Comparison of ENCODE assay signal across 18 cellular contexts in the genomic region with DNA sequence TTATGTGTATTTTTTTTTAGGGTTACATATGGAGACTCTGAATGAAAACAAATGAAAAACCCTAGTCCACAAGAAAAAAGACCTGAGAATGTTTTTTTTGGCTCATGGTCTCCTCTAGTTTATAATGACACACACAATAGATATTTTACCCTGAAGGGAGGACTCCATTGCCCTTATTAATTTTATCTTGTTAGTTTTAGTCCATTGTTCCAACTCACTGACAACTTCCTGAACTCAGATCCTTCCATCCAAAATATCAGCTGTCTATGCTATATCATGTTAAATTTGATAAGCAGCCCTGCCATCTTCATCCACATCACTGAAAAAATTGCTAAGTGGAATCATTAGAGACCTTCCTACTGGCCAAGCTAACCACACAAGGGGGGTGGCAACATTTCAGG.
DNase-seq lines count a peak whose midpoint lies in the region; TF ChIP-seq lines count a peak whose summit lies in the region.
"Had no signal": no experiment of that assay in that cellular context is flagged by ENCODE, and none has a peak within 500 bp of the region (broad histone marks: within the 10 kb centered on the region; RNA-seq: fewer than 3 reads in every experiment).

No MANE protein-coding gene starts in this region.

- no peaks in the 10 kb centered on the region for H3K27me3 ChIP-seq in subcutaneous abdominal adipose tissue (ENCODE audit: control insufficient read depth in 5 of 5, insufficient read depth in 4 of 5, low read length in 5 of 5)
- H3K27me3 ChIP-seq: sigmoid colon had no signal

- DNase-seq in HT1080 (ENCODE audit: low read depth) (peak; percentile 72), brain pericyte (ENCODE audit: low read depth, low spot score) (peak; percentile 20), fibroblast of the aortic adventitia (ENCODE audit: low read depth) (peak; percentile 92), GM19240 (ENCODE audit: insufficient read length, low spot score) (no peak), NCI-H524 (lab: John Stamatoyannopoulos, UW) (no peak), pons (ENCODE audit: low spot score) (no peak)
- DNase-seq: DMS79, KG1, NCI-H1105 treated with DMSO at 0.1 percent for 48 hours, NCI-H2171, NCI-H82, RPMI8226, sigmoid colon, T-helper 1 cell had no signal

- peaks cover 14 to 29% (median 22%) of the 10 kb centered on the region in 5 donors for H3K4me1 ChIP-seq in subcutaneous abdominal adipose tissue (ENCODE audit: control insufficient read depth in 5 of 5, insufficient read depth in 5 of 5, low read length in 5 of 5)

- H3K4me3 ChIP-seq in fibroblast of the aortic adventitia (ENCODE audit: low read depth, low read length) (no peak overlapping the region), subcutaneous abdominal adipose tissue (ENCODE audit: low read depth in 1 of 5, low read length in 5 of 5) (no peak overlapping the region)
- H3K4me3 ChIP-seq: sigmoid colon had no signal

- H3K27ac ChIP-seq in subcutaneous abdominal adipose tissue (ENCODE audit: low read depth, low read length) = peak overlapping the region; percentile 71
- H3K27ac ChIP-seq: C4-2B, epithelial cell of prostate, HL-60, sigmoid colon had no signal

- H3K9me3 ChIP-seq in subcutaneous abdominal adipose tissue (ENCODE audit: control insufficient read depth in 5 of 5, low read length in 5 of 5) = no peaks in the 10 kb centered on the region
- H3K9me3 ChIP-seq: sigmoid colon had no signal

- no peak overlapping the region for H3K9ac ChIP-seq in subcutaneous abdominal adipose tissue (ENCODE audit: low read length in 5 of 5)

- peaks cover 0 to 3% (median 0%) of the 10 kb centered on the region in 5 donors for H3K36me3 ChIP-seq in subcutaneous abdominal adipose tissue (ENCODE audit: control insufficient read depth in 5 of 5, insufficient read depth in 5 of 5, low read length in 5 of 5)
- H3K36me3 ChIP-seq: sigmoid colon had no signal

- TF ChIP-seq CTCF in fibroblast of the aortic adventitia (IDR thresholded peaks at IDR 0.05; ENCODE audit: insufficient read depth, low read length) = no peak

Comparison
In these comparisons a context has a peak if more than half of its experiments do, and no peak if none do; other contexts are left out.
1. DNase-seq: peak in HT1080 (single experiment), brain pericyte (single experiment) and fibroblast of the aortic adventitia (single experiment); none in GM19240 (single experiment), NCI-H524 (0 of 2) and pons (single experiment).